In genomic region chr11:114163231-114163631, GRCh38 we compare ENCODE assay signal across 9 cellular contexts.
DNase-seq lines count a peak whose midpoint lies in the region; ATAC-seq, FAIRE-seq and TF ChIP-seq lines count a peak whose summit lies in the region.
"Had no signal": no experiment of that assay in that cellular context is flagged by ENCODE, and none has a peak within 500 bp of the region (broad histone marks: within the 10 kb centered on the region; RNA-seq: fewer than 3 reads in every experiment).

No MANE protein-coding gene starts in this region.

- ATAC-seq in HG02678 (IDR thresholded peaks at IDR 0.05; ENCODE audit: unreplicated experiment) (no peak), HG03571 (IDR thresholded peaks at IDR 0.05; ENCODE audit: unreplicated experiment) (no peak)

- FAIRE-seq in RCC 7860 (lab: Jason Lieb, UNC): no peak
- FAIRE-seq: TTC549 had no signal

- DNase-seq in RPMI7951 (ENCODE audit: low read depth): peak; percentile 58
- DNase-seq in fibroblast of pulmonary artery (ENCODE audit: low read depth): peak; percentile 95
- peak; percentile 88 for DNase-seq in renal cortical epithelial cell (ENCODE audit: low read depth)
- no peak for DNase-seq in cortex of kidney (lab: John Stamatoyannopoulos, UW)
- DNase-seq in RCC 7860 (ENCODE audit: low spot score): no peak

- no peaks in the 10 kb centered on the region for H3K36me3 ChIP-seq in BLaER1 treated with 17β-estradiol and CSF1 and Interleukin-3, amounts not matched to agents 10 nM and 100 nM

- H3K9ac ChIP-seq in BLaER1 treated with 17β-estradiol and CSF1 and Interleukin-3, amounts not matched to agents 10 nM and 100 nM: no peak overlapping the region

- H3K4me1 ChIP-seq in BLaER1 treated with 17β-estradiol and CSF1 and Interleukin-3, amounts not matched to agents 10 nM and 100 nM: peaks cover 61 to 99% (median 96%) of the 10 kb centered on the region in 10 experiments

- H3K4me3 ChIP-seq in BLaER1 treated with 17β-estradiol and CSF1 and Interleukin-3, amounts not matched to agents 10 nM and 100 nM: no peak overlapping the region
- peak overlapping the region; percentile 26 for H3K4me3 ChIP-seq in fibroblast of pulmonary artery (replicated peaks; ENCODE audit: low read depth, low read length)

- H3K27ac ChIP-seq in BLaER1 treated with 17β-estradiol and CSF1 and Interleukin-3, amounts not matched to agents 10 nM and 100 nM: no peak overlapping the region

- H3K27me3 ChIP-seq in BLaER1 treated with 17β-estradiol and CSF1 and Interleukin-3, amounts not matched to agents 10 nM and 100 nM: peaks cover 0 to 92% (median 7%) of the 10 kb centered on the region in 11 experiments; a peak in 12 of 22 replicates

- no peaks in the 10 kb centered on the region for H3K9me3 ChIP-seq in BLaER1 treated with 17β-estradiol and CSF1 and Interleukin-3, amounts not matched to agents 10 nM and 100 nM (replicated peaks in 1 of 11)

- peaks cover 0 to 94% (median 10%) of the 10 kb centered on the region in 11 experiments; a peak in 11 of 22 replicates for H4K20me1 ChIP-seq in BLaER1 treated with 17β-estradiol and CSF1 and Interleukin-3, amounts not matched to agents 10 nM and 100 nM

- H3K4me2 ChIP-seq in BLaER1 treated with 17β-estradiol and CSF1 and Interleukin-3, amounts not matched to agents 10 nM and 100 nM: peak overlapping the region in 8 of 11 experiments; percentile 40 to 92 (median 80); a peak in 15 of 22 replicates

- no peak for TF ChIP-seq CTCF in fibroblast of pulmonary artery (IDR thresholded peaks at IDR 0.05; ENCODE audit: low read length, missing control alignments)

Comparison
In these comparisons a context has a peak if more than half of its experiments do, and no peak if none do; other contexts are left out.
1. DNase-seq: peak in RPMI7951 (single experiment), fibroblast of pulmonary artery (single experiment) and renal cortical epithelial cell (single experiment); none in cortex of kidney (single experiment) and RCC 7860 (single experiment).